19 cellular contexts compared by ENCODE assay signal in genomic region chr16:5020551-5020950, GRCh38. TPM values are rescaled to one million over a fixed set of nuclear protein-coding genes. Genes with fewer than 3 reads are reported as not detected.
DNase-seq lines count a peak whose midpoint lies in the region; ATAC-seq, FAIRE-seq and TF ChIP-seq lines count a peak whose summit lies in the region.
"Had no signal": no experiment of that assay in that cellular context is flagged by ENCODE, and none has a peak within 500 bp of the region (broad histone marks: within the 10 kb centered on the region; RNA-seq: fewer than 3 reads in every experiment).

No MANE protein-coding gene starts in this region.

- no peaks in the 10 kb centered on the region; the same call in 1 of the 2 replicates for H4K20me1 ChIP-seq in K562 (replicated peaks; ENCODE audit: control insufficient read depth, insufficient read depth, low read length)

- 0% methylated on average over 11 of the region's 15 CpGs for WGBS in K562 (ENCODE audit: insufficient coverage, low coverage, missing lambda C conversion rate)

- POLR2A ChIA-PET in K562 (lab: Yijun Ruan, JAX): interaction anchor here (0.9 to 1.4 kb wide), 2 partner anchors 9 to 10 kb away, joined by 3 to 7 read pairs; no protein-coding TSS in a partner anchor

- no peak for FAIRE-seq in K562 (lab: Jason Lieb, UNC)
- FAIRE-seq: D721Med, H54 had no signal

- BruUV-seq in K562 (replicated peaks; lab: Mats Ljungman, UMichigan): no TSS peak

- H3K9ac ChIP-seq in K562 (ENCODE audit: insufficient read depth in 1 of 2, low read depth in 2 of 2, low read length in 2 of 2): no peak overlapping the region

- peak; percentile 42 for ATAC-seq in K562
- ATAC-seq: CD8-positive, alpha-beta T cell had no signal

- peaks cover 8 to 51% of the 10 kb centered on the region in 2 experiments; a peak in 4 of 5 replicates for H3K27me3 ChIP-seq in K562 (ENCODE audit: control insufficient read depth in 2 of 2, insufficient read depth in 2 of 2, low read length in 2 of 2)
- H3K27me3 ChIP-seq in layer of hippocampus (ENCODE audit: control insufficient read depth, insufficient read depth, low read length): no peaks in the 10 kb centered on the region

- TF ChIP-seq POLR2A in K562 (conservative IDR thresholded peaks at IDR 0.05): no peak

- in situ Hi-C loops in K562 (cut with MboI): no loop called here

- no peak for TF ChIP-seq CTCF in K562 (IDR thresholded peaks at IDR 0.05 in 2 of 3, conservative IDR thresholded peaks at IDR 0.05 in 1 of 3; ENCODE audit: insufficient read depth in 2 of 3, low read depth in 1 of 3, low read length in 3 of 3)
- TF ChIP-seq CTCF in foreskin fibroblast (IDR thresholded peaks at IDR 0.05; ENCODE audit: low read depth, low read length): no peak

- no peaks in the 10 kb centered on the region for H3K79me2 ChIP-seq in K562 (ENCODE audit: control insufficient read depth, insufficient read depth, low read length)

- CTCF ChIA-PET in K562 (lab: Yijun Ruan, JAX; ENCODE audit: low intra/inter-chr PET ratio): no interaction called here

- intact Hi-C loops in K562 (cut with micrococcal nuclease): no loop called here

- TF ChIP-seq EP300 in K562 (IDR thresholded peaks at IDR 0.05; ENCODE audit: low read length): no peak

- no peaks in the 10 kb centered on the region for H3K36me3 ChIP-seq in K562 (ENCODE audit: control insufficient read depth, insufficient read depth, low read length)

- H3K4me1 ChIP-seq in K562 (replicated peaks in 1 of 2; ENCODE audit: control insufficient read depth in 2 of 2, insufficient read depth in 2 of 2, low read length in 2 of 2): peaks cover 0 to 9% of the 10 kb centered on the region in 2 experiments; a peak in 1 of 5 replicates

- no peak overlapping the region for H3K4me2 ChIP-seq in K562 (ENCODE audit: insufficient read depth, low read length)

- H3K4me3 ChIP-seq in K562: no peak overlapping the region
- no peak overlapping the region for H3K4me3 ChIP-seq in foreskin fibroblast (ENCODE audit: low read depth in 1 of 2, low read length in 2 of 2)

- H3K9me1 ChIP-seq in K562 (ENCODE audit: control insufficient read depth, insufficient read depth, low read length): no peaks in the 10 kb centered on the region

- TF ChIP-seq RAD21 in K562 (CRISPR knock-in tag; conservative IDR thresholded peaks at IDR 0.05 in 1 of 2, IDR thresholded peaks at IDR 0.05 in 1 of 2): no peak

- H3K27ac ChIP-seq in K562 (ENCODE audit: extremely low read depth, low read depth, low read length): no peak overlapping the region
- peak overlapping the region; percentile 86 for H3K27ac ChIP-seq in layer of hippocampus (ENCODE audit: low read depth, low read length)

- no peaks in the 10 kb centered on the region for H3K9me3 ChIP-seq in K562 (replicated peaks; ENCODE audit: control insufficient read depth, insufficient read depth, low read depth, low read length)

- no peak overlapping the region for H2AFZ ChIP-seq in K562 (ENCODE audit: low read depth, low read length)

- DNase-seq in CD1c-positive myeloid dendritic cell (ENCODE audit: extremely low spot score) (peak; percentile 92), K562 (ENCODE audit: extremely low read depth in 1 of 4, low spot score in 3 of 4) (no peak), putamen (ENCODE audit: low spot score) (peak; percentile 85), foreskin fibroblast (no peak), A172 (ENCODE audit: low spot score) (no peak), DMS153 (lab: John Stamatoyannopoulos, UW) (no peak)
- no peak for DNase-seq in stimulated activated CD4-positive, alpha-beta T cell treated with anti-CD3 and anti-CD28 coated beads, Interleukin-2, amount 100 ng/mL, for 48 hours
- DNase-seq: AML-193; CD8-positive, alpha-beta T cell; DND-41; GF-D8; Karpas-422; NCI-H1417 treated with DMSO at 0.1 percent for 48 hours; NCI-H2029 treated with DMSO at 0.1 percent for 48 hours; NCI-H524; SHP77 treated with DMSO at 0.1 percent for 48 hours had no signal

TF ChIP-seq in K562, 482 proteins besides CTCF, POLR2A, EP300 and RAD21 (continues in another document):
- TF ChIP-seq ZNF583 (CRISPR knock-in tag; IDR thresholded peaks at IDR 0.05): no peak
- TF ChIP-seq EGR1 (conservative IDR thresholded peaks at IDR 0.05): 0 out of 2 replicates have a peak, but pooled peaks have one; percentile 13
- TF ChIP-seq ZNF717 (CRISPR knock-in tag; IDR thresholded peaks at IDR 0.05): no peak
- TF ChIP-seq MYNN (IDR thresholded peaks at IDR 0.05): no peak
- TF ChIP-seq MYNN (CRISPR knock-in tag; IDR thresholded peaks at IDR 0.05): no peak
- no peak for TF ChIP-seq MTA2 (IDR thresholded peaks at IDR 0.05; ENCODE audit: low read depth)
- no peak for TF ChIP-seq LARP7 (IDR thresholded peaks at IDR 0.05)

RNA-seq across cellular contexts. Expression of gene NAGPA, which starts 13.2 kb away (rescaled TPM):
- total RNA-seq in K562 (2011; cell fraction: chromatin; rRNA removed; ENCODE audit: low replicate concordance): 9.5 and 17.8 TPM in 2 replicates
- 19.6 and 28.9 TPM in 2 replicates for total RNA-seq in K562 (2011; cell fraction: nucleolus; rRNA removed)
- total RNA-seq in K562 (2011; cell fraction: nucleoplasm; rRNA removed): 16.7 and 17.6 TPM in 2 replicates
- total RNA-seq in K562 (2014; rRNA removed): 12.5 and 12.7 TPM in 2 replicates
- total RNA-seq in K562 (2014; rRNA removed; fragmentation: Illumina TruSeq; extraction: Trizol): 3.0 and 3.8 TPM in 2 replicates
- total RNA-seq in K562 (2015; rRNA removed; fragmentation: Illumina TruSeq; extraction: Trizol): 6.9 and 7.2 TPM in 2 replicates
- total RNA-seq in K562 (2021): 11.9 and 12.8 TPM in 2 replicates
- polyA plus RNA-seq in K562 (2011; rRNA removed): 3.8 and 4.5 TPM in 2 replicates
- polyA plus RNA-seq in K562 (2011; cell fraction: cytosol; rRNA removed): 6.3 and 14.1 TPM in 2 replicates
- 11.2 and 19.4 TPM in 2 replicates for polyA plus RNA-seq in K562 (2011; cell fraction: nucleus; rRNA removed)
- polyA plus RNA-seq in K562 (2012): 6.5 and 8.8 TPM in 2 replicates
- polyA plus RNA-seq in K562 (2014; fragmentation: Illumina TruSeq; extraction: Trizol): 4.6 and 8.6 TPM in 2 replicates
- under 1 TPM; 0.15 to 0.53 TPM for polyA plus RNA-seq in K562 (2014; fragmentation: Nextera tagmentation; extraction: Ambion mirVana)
- polyA plus RNA-seq in K562 (2014; rRNA removed): 11.1 and 12.7 TPM in 2 replicates
- polyA minus RNA-seq in K562 (2011; rRNA and poly(A)+ RNA removed): 2.8 and 5.7 TPM in 2 replicates
- 5.6 and 6.1 TPM in 2 replicates for polyA minus RNA-seq in K562 (2011; cell fraction: cytosol; rRNA and poly(A)+ RNA removed)
- polyA minus RNA-seq in K562 (2011; cell fraction: nucleus; rRNA and poly(A)+ RNA removed): 7.6 and 9.0 TPM in 2 replicates
- 30.0 and 43.0 TPM in 2 replicates for total RNA-seq in A172 (2014; rRNA removed; shearing (Covaris generic))

RNA-seq across cellular contexts. Expression of gene C16orf89, which starts 45.2 kb away (rescaled TPM):
- not detected in 2 replicates for total RNA-seq in K562 (2011; cell fraction: chromatin; rRNA removed; ENCODE audit: low replicate concordance)
- total RNA-seq in K562 (2011; cell fraction: nucleolus; rRNA removed): not detected in 2 replicates
- not detected in 2 replicates for total RNA-seq in K562 (2011; cell fraction: nucleoplasm; rRNA removed)
- total RNA-seq in K562 (2014; rRNA removed) (not detected in 2 replicates), K562 (2014; rRNA removed; fragmentation: Illumina TruSeq; extraction: Trizol) (not detected in 2 replicates), K562 (2015; rRNA removed; fragmentation: Illumina TruSeq; extraction: Trizol) (not detected in 2 replicates), K562 (2021) (not detected in 2 replicates)
- polyA plus RNA-seq in K562 (2011; rRNA removed) (not detected in 2 replicates), K562 (2014; fragmentation: Illumina TruSeq; extraction: Trizol) (not detected in 2 replicates), K562 (2014; fragmentation: Nextera tagmentation; extraction: Ambion mirVana) (not detected), K562 (2014; rRNA removed) (not detected in 2 replicates)
- polyA plus RNA-seq in K562 (2011; cell fraction: cytosol; rRNA removed): not detected in 2 replicates
- not detected in 2 replicates for polyA plus RNA-seq in K562 (2011; cell fraction: nucleus; rRNA removed)
- not detected in 2 replicates for polyA plus RNA-seq in K562 (2012)
- polyA minus RNA-seq in K562 (2011; rRNA and poly(A)+ RNA removed): not detected in 2 replicates
- polyA minus RNA-seq in K562 (2011; cell fraction: cytosol; rRNA and poly(A)+ RNA removed): not detected in 2 replicates
- polyA minus RNA-seq in K562 (2011; cell fraction: nucleus; rRNA and poly(A)+ RNA removed): not detected in 2 replicates
- total RNA-seq in A172 (2014; rRNA removed; shearing (Covaris generic)): not detected in 2 replicates
- total RNA-seq: CD8-positive, alpha-beta T cell had no signal

RNA-seq across cellular contexts. Expression of gene ALG1, which starts 51.1 kb away (rescaled TPM):
- total RNA-seq in K562 (2011; cell fraction: chromatin; rRNA removed; ENCODE audit: low replicate concordance): 31.7 and 67.7 TPM in 2 replicates
- 75.3 and 79.9 TPM in 2 replicates for total RNA-seq in K562 (2011; cell fraction: nucleolus; rRNA removed)
- total RNA-seq in K562 (2011; cell fraction: nucleoplasm; rRNA removed): 52.8 and 55.5 TPM in 2 replicates
- total RNA-seq in K562 (2014; rRNA removed): 18.9 and 23.8 TPM in 2 replicates
- 10.7 and 12.3 TPM in 2 replicates for total RNA-seq in K562 (2014; rRNA removed; fragmentation: Illumina TruSeq; extraction: Trizol)
- total RNA-seq in K562 (2015; rRNA removed; fragmentation: Illumina TruSeq; extraction: Trizol): 14.6 and 17.8 TPM in 2 replicates
- total RNA-seq in K562 (2021): 20.8 and 26.4 TPM in 2 replicates
- 15.0 and 19.9 TPM in 2 replicates for polyA plus RNA-seq in K562 (2011; rRNA removed)
- 17.8 and 33.7 TPM in 2 replicates for polyA plus RNA-seq in K562 (2011; cell fraction: cytosol; rRNA removed)
- polyA plus RNA-seq in K562 (2011; cell fraction: nucleus; rRNA removed): 19.2 and 25.1 TPM in 2 replicates
- polyA plus RNA-seq in K562 (2012): 15.1 and 16.1 TPM in 2 replicates
- polyA plus RNA-seq in K562 (2014; fragmentation: Illumina TruSeq; extraction: Trizol): 18.3 and 19.0 TPM in 2 replicates
- polyA plus RNA-seq in K562 (2014; fragmentation: Nextera tagmentation; extraction: Ambion mirVana): 1 to 10 TPM; 1.1 to 2.8 TPM
- 18.3 and 18.8 TPM in 2 replicates for polyA plus RNA-seq in K562 (2014; rRNA removed)
- 16.8 and 31.2 TPM in 2 replicates for polyA minus RNA-seq in K562 (2011; rRNA and poly(A)+ RNA removed)
- 9.7 and 14.6 TPM in 2 replicates for polyA minus RNA-seq in K562 (2011; cell fraction: cytosol; rRNA and poly(A)+ RNA removed)
- 13.5 and 16.3 TPM in 2 replicates for polyA minus RNA-seq in K562 (2011; cell fraction: nucleus; rRNA and poly(A)+ RNA removed)
- 39.2 and 48.8 TPM in 2 replicates for total RNA-seq in A172 (2014; rRNA removed; shearing (Covaris generic))

Comparison
In these comparisons a context has a peak if more than half of its experiments do, and no peak if none do; other contexts are left out.
1. DNase-seq: peak in CD1c-positive myeloid dendritic cell (single experiment) and putamen (single experiment); none in K562 (0 of 4), foreskin fibroblast (0 of 2), stimulated activated CD4-positive, alpha-beta T cell treated with anti-CD3 and anti-CD28 coated beads, Interleukin-2, amount 100 ng/mL, for 48 hours (0 of 2), A172 (single experiment) and DMS153 (single experiment).